ENCODE assay signal across 14 cellular contexts in the genomic region with DNA sequence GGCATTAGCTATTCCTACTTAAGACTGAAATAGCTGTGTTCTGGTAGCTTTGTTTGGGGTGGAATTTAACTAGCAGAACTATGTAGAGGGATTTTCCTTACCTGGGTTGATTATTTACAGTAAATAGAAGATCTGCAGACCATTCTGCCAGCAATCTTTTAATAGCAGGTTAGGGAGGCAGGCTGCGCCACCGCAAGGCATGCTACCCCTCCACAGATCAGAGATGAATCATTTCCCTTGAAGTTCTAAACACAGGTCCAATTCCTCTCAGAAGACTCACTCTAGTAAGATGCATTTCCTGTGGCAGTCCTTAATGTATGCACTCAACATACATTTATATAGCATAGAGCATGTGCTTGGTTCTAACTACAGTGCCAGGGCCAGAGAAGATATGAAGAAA.
DNase-seq lines count a peak whose midpoint lies in the region; ATAC-seq and TF ChIP-seq lines count a peak whose summit lies in the region.
"Had no signal": no experiment of that assay in that cellular context is flagged by ENCODE, and none has a peak within 500 bp of the region (broad histone marks: within the 10 kb centered on the region; RNA-seq: fewer than 3 reads in every experiment).

No MANE protein-coding gene starts in this region.

- peaks cover 31% of the 10 kb centered on the region for H3K4me1 ChIP-seq in RWPE2 (ENCODE audit: insufficient read depth, poor library complexity, severe bottlenecking)
- H3K4me1 ChIP-seq: BE2C had no signal

- no peaks in the 10 kb centered on the region for H3K36me3 Mint-ChIP-seq in activated naive CD4-positive, alpha-beta T cell treated with anti-CD3 and anti-CD28 coated beads for 36 hours (ENCODE audit: low read depth)
- H3K36me3 Mint-ChIP-seq: memory B cell had no signal

- no peaks in the 10 kb centered on the region for H3K9me3 ChIP-seq in RWPE2 (ENCODE audit: severe bottlenecking)
- H3K9me3 ChIP-seq: BE2C had no signal

- no peak overlapping the region for H3K4me3 Mint-ChIP-seq in activated naive CD4-positive, alpha-beta T cell treated with anti-CD3 and anti-CD28 coated beads for 36 hours
- H3K4me3 Mint-ChIP-seq: dendritic cell treated with granulocyte-macrophage colony-stimulating factor and Interleukin-4, amounts not matched to agents 40 ng/mL and 50 ng/mL, for 4 days; memory B cell had no signal

- no peaks in the 10 kb centered on the region for H3K36me3 ChIP-seq in RWPE2 (ENCODE audit: low read depth)
- H3K36me3 ChIP-seq: BE2C had no signal

- intact Hi-C loops in activated naive CD4-positive, alpha-beta T cell treated with anti-CD3 and anti-CD28 coated beads for 36 hours (cut with micrococcal nuclease), result loop anchor here (5.0 kb wide), 1 partner anchor 113 kb away; no protein-coding TSS in a partner anchor

- peaks cover 9% of the 10 kb centered on the region for H3K4me1 Mint-ChIP-seq in activated naive CD4-positive, alpha-beta T cell treated with anti-CD3 and anti-CD28 coated beads for 36 hours (ENCODE audit: low read depth)
- H3K4me1 Mint-ChIP-seq: memory B cell had no signal

- peaks cover 4% of the 10 kb centered on the region for H3K9me3 Mint-ChIP-seq in activated naive CD4-positive, alpha-beta T cell treated with anti-CD3 and anti-CD28 coated beads for 36 hours
- H3K9me3 Mint-ChIP-seq: dendritic cell treated with granulocyte-macrophage colony-stimulating factor and Interleukin-4, amounts not matched to agents 40 ng/mL and 50 ng/mL, for 4 days had no signal

- no peak overlapping the region for H3K27ac Mint-ChIP-seq in activated naive CD4-positive, alpha-beta T cell treated with anti-CD3 and anti-CD28 coated beads for 36 hours
- H3K27ac Mint-ChIP-seq: dendritic cell treated with granulocyte-macrophage colony-stimulating factor and Interleukin-4, amounts not matched to agents 40 ng/mL and 50 ng/mL, for 4 days; memory B cell had no signal

- H3K27ac ChIP-seq in RWPE2 (ENCODE audit: poor library complexity, severe bottlenecking), result peak overlapping the region; percentile 48
- H3K27ac ChIP-seq: heart left ventricle had no signal

- ATAC-seq in RWPE2 (ENCODE audit: low read depth) (peak; percentile 75), GM21825 (IDR thresholded peaks at IDR 0.05; ENCODE audit: unreplicated experiment) (no peak)
- ATAC-seq in stimulated activated naive CD8-positive, alpha-beta T cell treated with anti-CD3 and anti-CD28 coated beads, Interleukin-15, Interleukin-2, amounts not matched to agents 100 U/mL and 50 U/mL, for 24 hours, result peak; percentile 69
- ATAC-seq: heart left ventricle had no signal

- CTCF ChIA-PET in activated naive CD4-positive, alpha-beta T cell treated with anti-CD3 and anti-CD28 coated beads for 36 hours (lab: Charles Lee), result interaction anchor here (1.6 kb wide), 1 partner anchor 9 kb away, joined by 4 read pairs; no protein-coding TSS in a partner anchor

- no peak for TF ChIP-seq CTCF in RWPE2 (IDR thresholded peaks at IDR 0.05; ENCODE audit: poor library complexity, severe bottlenecking)
- peak; percentile 11 for TF ChIP-seq CTCF in epithelial cell of proximal tubule (conservative IDR thresholded peaks at IDR 0.05; ENCODE audit: low read depth, low read length)

- peak; percentile 42 for DNase-seq in activated naive CD4-positive, alpha-beta T cell treated with anti-CD3 and anti-CD28 coated beads for 36 hours
- no peak for DNase-seq in activated naive CD4-positive, alpha-beta T cell treated with Interleukin-2 at 50 U/mL for 16 hours
- no peak for DNase-seq in RWPE2 (ENCODE audit: low spot score)
- DNase-seq in epithelial cell of proximal tubule (ENCODE audit: low read depth), result peak; percentile 96
- DNase-seq in stimulated activated naive CD8-positive, alpha-beta T cell treated with anti-CD3 and anti-CD28 coated beads, Interleukin-15, Interleukin-2, amounts not matched to agents 100 U/mL and 50 U/mL, for 24 hours, result no peak
- no peak for DNase-seq in germinal center (ENCODE audit: low spot score)
- no peak for DNase-seq in ureter (ENCODE audit: low spot score)
- DNase-seq: BE2C, GF-D8, heart left ventricle, NCI-H1694 treated with DMSO at 0.1 percent for 48 hours had no signal

- H3K27me3 Mint-ChIP-seq in activated naive CD4-positive, alpha-beta T cell treated with anti-CD3 and anti-CD28 coated beads for 36 hours (ENCODE audit: low read depth), result peaks cover 7% of the 10 kb centered on the region
- H3K27me3 Mint-ChIP-seq: dendritic cell treated with granulocyte-macrophage colony-stimulating factor and Interleukin-4, amounts not matched to agents 40 ng/mL and 50 ng/mL, for 4 days had no signal

- H3K4me3 ChIP-seq in RWPE2 (ENCODE audit: severe bottlenecking) (no peak overlapping the region), epithelial cell of proximal tubule (ENCODE audit: low read depth, low read length) (no peak overlapping the region)
- H3K4me3 ChIP-seq: heart left ventricle had no signal

- no peaks in the 10 kb centered on the region for H3K27me3 ChIP-seq in RWPE2 (ENCODE audit: insufficient read depth, poor library complexity, severe bottlenecking)
- H3K27me3 ChIP-seq: BE2C, heart left ventricle had no signal

Comparison
In these comparisons a context has a peak if more than half of its experiments do, and no peak if none do; other contexts are left out.
1. DNase-seq: peak in activated naive CD4-positive, alpha-beta T cell treated with anti-CD3 and anti-CD28 coated beads for 36 hours (single experiment) and epithelial cell of proximal tubule (single experiment); none in activated naive CD4-positive, alpha-beta T cell treated with Interleukin-2 at 50 U/mL for 16 hours (single experiment), RWPE2 (single experiment), stimulated activated naive CD8-positive, alpha-beta T cell treated with anti-CD3 and anti-CD28 coated beads, Interleukin-15, Interleukin-2, amounts not matched to agents 100 U/mL and 50 U/mL, for 24 hours (single experiment), germinal center (single experiment) and ureter (single experiment).